1 cellular context compared by ENCODE assay signal in the genomic region with DNA sequence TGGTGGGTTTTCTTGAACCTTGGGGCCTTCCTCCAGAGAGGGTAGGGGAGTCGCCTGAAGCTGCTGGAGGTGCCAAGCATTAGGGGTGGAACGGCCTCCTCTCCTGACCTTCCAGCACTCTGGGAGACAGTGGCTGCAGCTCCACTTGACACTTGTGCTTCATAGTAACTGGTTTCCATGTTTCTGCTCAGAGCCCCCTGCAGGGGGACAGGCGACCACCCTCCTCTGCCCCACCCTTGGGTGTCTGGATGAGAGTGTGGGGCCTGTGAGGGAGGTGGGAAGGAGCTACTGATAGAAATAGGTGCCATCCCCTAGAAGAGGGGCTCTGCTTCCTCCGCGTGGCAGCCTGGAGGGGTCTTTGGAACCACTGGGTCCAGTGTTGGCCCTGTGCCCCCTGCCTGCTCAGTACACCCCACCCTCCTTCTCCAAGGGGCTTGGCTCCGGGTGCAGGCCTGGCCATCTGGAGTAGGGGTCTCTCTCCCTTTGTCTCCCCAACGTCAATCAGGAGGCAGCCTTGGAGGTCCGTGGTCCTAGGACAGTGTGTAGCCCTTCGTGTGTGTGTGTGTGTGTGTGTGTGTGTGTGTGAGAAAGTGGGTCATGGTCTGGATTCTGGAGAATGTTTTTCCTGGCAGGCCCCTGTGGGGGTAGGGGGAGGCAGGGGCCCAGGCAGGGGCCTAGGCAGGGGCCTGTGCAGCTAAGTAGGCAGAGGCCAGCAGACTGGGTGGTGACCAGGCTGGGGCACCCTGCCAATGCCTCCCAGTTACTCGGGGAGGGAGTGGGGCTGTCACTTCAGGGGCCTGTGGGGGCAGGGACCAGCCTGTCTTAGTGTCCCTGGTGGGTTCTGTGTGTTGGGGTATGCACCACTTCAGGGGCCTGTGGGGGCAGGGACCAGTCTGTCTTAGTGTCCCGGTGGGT.
TF ChIP-seq lines count a peak whose summit lies in the region.

No MANE protein-coding gene starts in this region.

TF ChIP-seq in GM12878, 131 proteins besides CTCF, POLR2A, EP300 and RAD21:
- TF ChIP-seq STAT3 (IDR thresholded peaks at IDR 0.05; ENCODE audit: low read depth, low read length) (no peak), MEF2B (IDR thresholded peaks at IDR 0.05; ENCODE audit: partially characterized antibody, poor library complexity, severe bottlenecking) (no peak), CREM (IDR thresholded peaks at IDR 0.05; ENCODE audit: low read depth) (no peak), ZBED1 (IDR thresholded peaks at IDR 0.05; ENCODE audit: borderline replicate concordance) (no peak), KDM1A (IDR thresholded peaks at IDR 0.05; ENCODE audit: borderline replicate concordance) (no peak), EED (IDR thresholded peaks at IDR 0.05; ENCODE audit: low read depth) (no peak), ZBTB40 (IDR thresholded peaks at IDR 0.05; ENCODE audit: borderline replicate concordance) (no peak), YBX1 (IDR thresholded peaks at IDR 0.05) (no peak), ZSCAN29 (IDR thresholded peaks at IDR 0.05) (no peak), IRF4 (IDR thresholded peaks at IDR 0.05; ENCODE audit: low read depth, low read length) (no peak), EGR1 (IDR thresholded peaks at IDR 0.05; ENCODE audit: borderline replicate concordance in 1 of 2, low read depth in 2 of 2, low read length in 2 of 2) (no peak), RCOR1 (conservative IDR thresholded peaks at IDR 0.05; ENCODE audit: low read depth, low read length) (no peak)
- TF ChIP-seq, protein P1, sequence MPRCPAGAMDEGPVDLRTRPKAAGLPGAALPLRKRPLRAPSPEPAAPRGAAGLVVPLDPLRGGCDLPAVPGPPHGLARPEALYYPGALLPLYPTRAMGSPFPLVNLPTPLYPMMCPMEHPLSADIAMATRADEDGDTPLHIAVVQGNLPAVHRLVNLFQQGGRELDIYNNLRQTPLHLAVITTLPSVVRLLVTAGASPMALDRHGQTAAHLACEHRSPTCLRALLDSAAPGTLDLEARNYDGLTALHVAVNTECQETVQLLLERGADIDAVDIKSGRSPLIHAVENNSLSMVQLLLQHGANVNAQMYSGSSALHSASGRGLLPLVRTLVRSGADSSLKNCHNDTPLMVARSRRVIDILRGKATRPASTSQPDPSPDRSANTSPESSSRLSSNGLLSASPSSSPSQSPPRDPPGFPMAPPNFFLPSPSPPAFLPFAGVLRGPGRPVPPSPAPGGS (IDR thresholded peaks at IDR 0.05; ENCODE audit: borderline replicate concordance, insufficient read depth, low read depth, low read length, poor library complexity, severe bottlenecking), result no peak
- TF ChIP-seq, protein P2, sequence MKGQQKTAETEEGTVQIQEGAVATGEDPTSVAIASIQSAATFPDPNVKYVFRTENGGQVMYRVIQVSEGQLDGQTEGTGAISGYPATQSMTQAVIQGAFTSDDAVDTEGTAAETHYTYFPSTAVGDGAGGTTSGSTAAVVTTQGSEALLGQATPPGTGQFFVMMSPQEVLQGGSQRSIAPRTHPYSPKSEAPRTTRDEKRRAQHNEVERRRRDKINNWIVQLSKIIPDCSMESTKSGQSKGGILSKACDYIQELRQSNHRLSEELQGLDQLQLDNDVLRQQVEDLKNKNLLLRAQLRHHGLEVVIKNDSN (IDR thresholded peaks at IDR 0.05; ENCODE audit: borderline replicate concordance, extremely low read length, insufficient read depth, low read depth, low read length), result no peak
TF ChIP-seq in GM12878: peak in this region for 0.
